Comparison of ENCODE assay signal across 1 cellular context in genomic region chr2:231412616-231412963, GRCh38.
TF ChIP-seq lines count a peak whose summit lies in the region.

No MANE protein-coding gene starts in this region.

TF ChIP-seq in HepG2, 621 proteins besides CTCF, POLR2A, EP300 and RAD21 (continues in another document):
- TF ChIP-seq KDM5A (IDR thresholded peaks at IDR 0.05; ENCODE audit: borderline replicate concordance, low read length) (0 out of 2 replicates have a peak, but pooled peaks have one; percentile 24), THAP9 (CRISPR knock-in tag; IDR thresholded peaks at IDR 0.05; ENCODE audit: borderline replicate concordance) (peak; percentile 47; the same call in 1 of the 2 replicates), ZNF800 (CRISPR knock-in tag; IDR thresholded peaks at IDR 0.05) (0 out of 2 replicates have a peak, but pooled peaks have one; percentile 6), DNMT3B (CRISPR knock-in tag; conservative IDR thresholded peaks at IDR 0.05) (0 out of 2 replicates have a peak, but pooled peaks have one; percentile 9), ERF (CRISPR knock-in tag; IDR thresholded peaks at IDR 0.05) (peak; percentile 5; the same call in 1 of the 2 replicates), KDM4B (CRISPR knock-in tag; IDR thresholded peaks at IDR 0.05) (no peak), ZNF83 (CRISPR knock-in tag; IDR thresholded peaks at IDR 0.05; ENCODE audit: borderline replicate concordance) (no peak), STAT6 (CRISPR knock-in tag; IDR thresholded peaks at IDR 0.05; ENCODE audit: borderline replicate concordance) (no peak), IRF2 (CRISPR knock-in tag; IDR thresholded peaks at IDR 0.05) (no peak), ZNF232 (CRISPR knock-in tag; IDR thresholded peaks at IDR 0.05; ENCODE audit: borderline replicate concordance) (no peak), ZNF136 (CRISPR knock-in tag; IDR thresholded peaks at IDR 0.05; ENCODE audit: low read depth) (0 out of 2 replicates have a peak, but pooled peaks have one; percentile 0), ZNF773 (CRISPR knock-in tag; IDR thresholded peaks at IDR 0.05; ENCODE audit: borderline replicate concordance) (no peak), PAXIP1 (CRISPR knock-in tag; conservative IDR thresholded peaks at IDR 0.05) (no peak), ZMAT3 (CRISPR knock-in tag; conservative IDR thresholded peaks at IDR 0.05) (0 out of 2 replicates have a peak, but pooled peaks have one; percentile 11), ATF7-NPFF (CRISPR knock-in tag; IDR thresholded peaks at IDR 0.05; ENCODE audit: low read depth) (0 out of 2 replicates have a peak, but pooled peaks have one; percentile 0), ZSCAN5A (CRISPR knock-in tag; IDR thresholded peaks at IDR 0.05; ENCODE audit: borderline replicate concordance) (peak; percentile 41; the same call in 1 of the 2 replicates), ZNF350 (CRISPR knock-in tag; IDR thresholded peaks at IDR 0.05; ENCODE audit: borderline replicate concordance, low read depth) (peak; percentile 70; the same call in 1 of the 2 replicates), ZFP82 (CRISPR knock-in tag; IDR thresholded peaks at IDR 0.05; ENCODE audit: borderline replicate concordance) (no peak), ZNF205 (CRISPR knock-in tag; IDR thresholded peaks at IDR 0.05) (peak; percentile 34; the same call in 1 of the 2 replicates), MIER3 (CRISPR knock-in tag; IDR thresholded peaks at IDR 0.05; ENCODE audit: borderline replicate concordance) (no peak), HOXA5 (CRISPR knock-in tag; IDR thresholded peaks at IDR 0.05) (no peak), ASH2L (IDR thresholded peaks at IDR 0.05; ENCODE audit: insufficient read length, low read depth, low read length) (no peak), SP2 (CRISPR knock-in tag; IDR thresholded peaks at IDR 0.05) (no peak), NR3C1 (CRISPR knock-in tag; IDR thresholded peaks at IDR 0.05) (no peak), KAT8 (CRISPR knock-in tag; IDR thresholded peaks at IDR 0.05) (peak; percentile 15; the same call in 1 of the 2 replicates), ZNF547 (CRISPR knock-in tag; IDR thresholded peaks at IDR 0.05) (0 out of 2 replicates have a peak, but pooled peaks have one; percentile 21), RAD51 (IDR thresholded peaks at IDR 0.05; ENCODE audit: borderline replicate concordance) (no peak), GABPB1 (CRISPR knock-in tag; IDR thresholded peaks at IDR 0.05) (no peak), FUBP1 (CRISPR knock-in tag; IDR thresholded peaks at IDR 0.05; ENCODE audit: borderline replicate concordance) (0 out of 2 replicates have a peak, but pooled peaks have one; percentile 14), ZNF317 (CRISPR knock-in tag; IDR thresholded peaks at IDR 0.05) (0 out of 2 replicates have a peak, but pooled peaks have one; percentile 31), IKZF4 (CRISPR knock-in tag; IDR thresholded peaks at IDR 0.05; ENCODE audit: borderline replicate concordance, low read depth, not compliant biosample characterization) (peak; percentile 13)
- TF ChIP-seq, protein P1, sequence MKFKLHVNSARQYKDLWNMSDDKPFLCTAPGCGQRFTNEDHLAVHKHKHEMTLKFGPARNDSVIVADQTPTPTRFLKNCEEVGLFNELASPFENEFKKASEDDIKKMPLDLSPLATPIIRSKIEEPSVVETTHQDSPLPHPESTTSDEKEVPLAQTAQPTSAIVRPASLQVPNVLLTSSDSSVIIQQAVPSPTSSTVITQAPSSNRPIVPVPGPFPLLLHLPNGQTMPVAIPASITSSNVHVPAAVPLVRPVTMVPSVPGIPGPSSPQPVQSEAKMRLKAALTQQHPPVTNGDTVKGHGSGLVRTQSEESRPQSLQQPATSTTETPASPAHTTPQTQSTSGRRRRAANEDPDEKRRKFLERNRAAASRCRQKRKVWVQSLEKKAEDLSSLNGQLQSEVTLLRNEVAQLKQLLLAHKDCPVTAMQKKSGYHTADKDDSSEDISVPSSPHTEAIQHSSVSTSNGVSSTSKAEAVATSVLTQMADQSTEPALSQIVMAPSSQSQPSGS (CRISPR knock-in tag; IDR thresholded peaks at IDR 0.05) = no peak
- TF ChIP-seq, protein P2, sequence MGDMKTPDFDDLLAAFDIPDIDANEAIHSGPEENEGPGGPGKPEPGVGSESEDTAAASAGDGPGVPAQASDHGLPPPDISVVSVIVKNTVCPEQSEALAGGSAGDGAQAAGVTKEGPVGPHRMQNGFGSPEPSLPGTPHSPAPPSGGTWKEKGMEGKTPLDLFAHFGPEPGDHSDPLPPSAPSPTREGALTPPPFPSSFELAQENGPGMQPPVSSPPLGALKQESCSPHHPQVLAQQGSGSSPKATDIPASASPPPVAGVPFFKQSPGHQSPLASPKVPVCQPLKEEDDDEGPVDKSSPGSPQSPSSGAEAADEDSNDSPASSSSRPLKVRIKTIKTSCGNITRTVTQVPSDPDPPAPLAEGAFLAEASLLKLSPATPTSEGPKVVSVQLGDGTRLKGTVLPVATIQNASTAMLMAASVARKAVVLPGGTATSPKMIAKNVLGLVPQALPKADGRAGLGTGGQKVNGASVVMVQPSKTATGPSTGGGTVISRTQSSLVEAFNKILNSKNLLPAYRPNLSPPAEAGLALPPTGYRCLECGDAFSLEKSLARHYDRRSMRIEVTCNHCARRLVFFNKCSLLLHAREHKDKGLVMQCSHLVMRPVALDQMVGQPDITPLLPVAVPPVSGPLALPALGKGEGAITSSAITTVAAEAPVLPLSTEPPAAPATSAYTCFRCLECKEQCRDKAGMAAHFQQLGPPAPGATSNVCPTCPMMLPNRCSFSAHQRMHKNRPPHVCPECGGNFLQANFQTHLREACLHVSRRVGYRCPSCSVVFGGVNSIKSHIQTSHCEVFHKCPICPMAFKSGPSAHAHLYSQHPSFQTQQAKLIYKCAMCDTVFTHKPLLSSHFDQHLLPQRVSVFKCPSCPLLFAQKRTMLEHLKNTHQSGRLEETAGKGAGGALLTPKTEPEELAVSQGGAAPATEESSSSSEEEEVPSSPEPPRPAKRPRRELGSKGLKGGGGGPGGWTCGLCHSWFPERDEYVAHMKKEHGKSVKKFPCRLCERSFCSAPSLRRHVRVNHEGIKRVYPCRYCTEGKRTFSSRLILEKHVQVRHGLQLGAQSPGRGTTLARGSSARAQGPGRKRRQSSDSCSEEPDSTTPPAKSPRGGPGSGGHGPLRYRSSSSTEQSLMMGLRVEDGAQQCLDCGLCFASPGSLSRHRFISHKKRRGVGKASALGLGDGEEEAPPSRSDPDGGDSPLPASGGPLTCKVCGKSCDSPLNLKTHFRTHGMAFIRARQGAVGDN (CRISPR knock-in tag; IDR thresholded peaks at IDR 0.05) = peak; percentile 23
- TF ChIP-seq, protein P3, sequence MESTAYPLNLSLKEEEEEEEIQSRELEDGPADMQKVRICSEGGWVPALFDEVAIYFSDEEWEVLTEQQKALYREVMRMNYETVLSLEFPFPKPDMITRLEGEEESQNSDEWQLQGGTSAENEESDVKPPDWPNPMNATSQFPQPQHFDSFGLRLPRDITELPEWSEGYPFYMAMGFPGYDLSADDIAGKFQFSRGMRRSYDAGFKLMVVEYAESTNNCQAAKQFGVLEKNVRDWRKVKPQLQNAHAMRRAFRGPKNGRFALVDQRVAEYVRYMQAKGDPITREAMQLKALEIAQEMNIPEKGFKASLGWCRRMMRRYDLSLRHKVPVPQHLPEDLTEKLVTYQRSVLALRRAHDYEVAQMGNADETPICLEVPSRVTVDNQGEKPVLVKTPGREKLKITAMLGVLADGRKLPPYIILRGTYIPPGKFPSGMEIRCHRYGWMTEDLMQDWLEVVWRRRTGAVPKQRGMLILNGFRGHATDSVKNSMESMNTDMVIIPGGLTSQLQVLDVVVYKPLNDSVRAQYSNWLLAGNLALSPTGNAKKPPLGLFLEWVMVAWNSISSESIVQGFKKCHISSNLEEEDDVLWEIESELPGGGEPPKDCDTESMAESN (CRISPR knock-in tag; conservative IDR thresholded peaks at IDR 0.05) = 0 out of 2 replicates have a peak, but pooled peaks have one; percentile 1
